Comparison of ENCODE assay signal across 1 cellular context in genomic region chr12:75981773-75982564, GRCh38.
A peak's percentile ranks its signal among the peaks of the same experiment; 100 is the strongest.
TF ChIP-seq lines count a peak whose summit lies in the region.

No MANE protein-coding gene starts in this region.

TF ChIP-seq in GM12878, 131 proteins besides CTCF, POLR2A, EP300 and RAD21 (continued from another document):
- TF ChIP-seq, protein P1, sequence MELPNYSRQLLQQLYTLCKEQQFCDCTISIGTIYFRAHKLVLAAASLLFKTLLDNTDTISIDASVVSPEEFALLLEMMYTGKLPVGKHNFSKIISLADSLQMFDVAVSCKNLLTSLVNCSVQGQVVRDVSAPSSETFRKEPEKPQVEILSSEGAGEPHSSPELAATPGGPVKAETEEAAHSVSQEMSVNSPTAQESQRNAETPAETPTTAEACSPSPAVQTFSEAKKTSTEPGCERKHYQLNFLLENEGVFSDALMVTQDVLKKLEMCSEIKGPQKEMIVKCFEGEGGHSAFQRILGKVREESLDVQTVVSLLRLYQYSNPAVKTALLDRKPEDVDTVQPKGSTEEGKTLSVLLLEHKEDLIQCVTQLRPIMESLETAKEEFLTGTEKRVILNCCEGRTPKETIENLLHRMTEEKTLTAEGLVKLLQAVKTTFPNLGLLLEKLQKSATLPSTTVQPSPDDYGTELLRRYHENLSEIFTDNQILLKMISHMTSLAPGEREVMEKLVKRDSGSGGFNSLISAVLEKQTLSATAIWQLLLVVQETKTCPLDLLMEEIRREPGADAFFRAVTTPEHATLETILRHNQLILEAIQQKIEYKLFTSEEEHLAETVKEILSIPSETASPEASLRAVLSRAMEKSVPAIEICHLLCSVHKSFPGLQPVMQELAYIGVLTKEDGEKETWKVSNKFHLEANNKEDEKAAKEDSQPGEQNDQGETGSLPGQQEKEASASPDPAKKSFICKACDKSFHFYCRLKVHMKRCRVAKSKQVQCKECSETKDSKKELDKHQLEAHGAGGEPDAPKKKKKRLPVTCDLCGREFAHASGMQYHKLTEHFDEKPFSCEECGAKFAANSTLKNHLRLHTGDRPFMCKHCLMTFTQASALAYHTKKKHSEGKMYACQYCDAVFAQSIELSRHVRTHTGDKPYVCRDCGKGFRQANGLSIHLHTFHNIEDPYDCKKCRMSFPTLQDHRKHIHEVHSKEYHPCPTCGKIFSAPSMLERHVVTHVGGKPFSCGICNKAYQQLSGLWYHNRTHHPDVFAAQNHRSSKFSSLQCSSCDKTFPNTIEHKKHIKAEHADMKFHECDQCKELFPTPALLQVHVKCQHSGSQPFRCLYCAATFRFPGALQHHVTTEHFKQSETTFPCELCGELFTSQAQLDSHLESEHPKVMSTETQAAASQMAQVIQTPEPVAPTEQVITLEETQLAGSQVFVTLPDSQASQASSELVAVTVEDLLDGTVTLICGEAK (IDR thresholded peaks at IDR 0.05; ENCODE audit: borderline replicate concordance) = no peak
- TF ChIP-seq CREB1 (IDR thresholded peaks at IDR 0.05; ENCODE audit: low read depth) (no peak), IKZF2 (IDR thresholded peaks at IDR 0.05) (peak; percentile 75 to 76), NFIC (IDR thresholded peaks at IDR 0.05; ENCODE audit: low read depth, low read length) (peak; percentile 62), JUNB (IDR thresholded peaks at IDR 0.05) (peak; percentile 85), DPF2 (IDR thresholded peaks at IDR 0.05) (peak; percentile 75; the same call in 1 of the 2 replicates), PRDM15 (CRISPR knock-in tag; IDR thresholded peaks at IDR 0.05) (no peak), HCFC1 (IDR thresholded peaks at IDR 0.05; ENCODE audit: low read length) (no peak), ZSCAN29 (IDR thresholded peaks at IDR 0.05) (no peak), MTA2 (IDR thresholded peaks at IDR 0.05; ENCODE audit: low read depth) (peak; percentile 90), IKZF1 (conservative IDR thresholded peaks at IDR 0.05) (peak; percentile 84), PKNOX1 (IDR thresholded peaks at IDR 0.05) (peak; percentile 32; the same call in 1 of the 2 replicates), ZNF384 (IDR thresholded peaks at IDR 0.05; ENCODE audit: borderline replicate concordance, low read depth, low read length) (no peak), ATF7 (IDR thresholded peaks at IDR 0.05; ENCODE audit: low read depth) (peak; percentile 39; the same call in 1 of the 2 replicates), GATAD2B (conservative IDR thresholded peaks at IDR 0.05; ENCODE audit: low read depth) (peak; percentile 35; the same call in 1 of the 2 replicates), MYB (IDR thresholded peaks at IDR 0.05; ENCODE audit: borderline replicate concordance, low read depth, low read length) (0 out of 2 replicates have a peak, but pooled peaks have one; percentile 5), RELA (IDR thresholded peaks at IDR 0.05; ENCODE audit: borderline replicate concordance, partially characterized antibody) (no peak), RELB (IDR thresholded peaks at IDR 0.05; ENCODE audit: low read depth) (peak; percentile 58), CHD1 (IDR thresholded peaks at IDR 0.05; ENCODE audit: low read depth, low read length) (no peak)
- TF ChIP-seq, protein P2, sequence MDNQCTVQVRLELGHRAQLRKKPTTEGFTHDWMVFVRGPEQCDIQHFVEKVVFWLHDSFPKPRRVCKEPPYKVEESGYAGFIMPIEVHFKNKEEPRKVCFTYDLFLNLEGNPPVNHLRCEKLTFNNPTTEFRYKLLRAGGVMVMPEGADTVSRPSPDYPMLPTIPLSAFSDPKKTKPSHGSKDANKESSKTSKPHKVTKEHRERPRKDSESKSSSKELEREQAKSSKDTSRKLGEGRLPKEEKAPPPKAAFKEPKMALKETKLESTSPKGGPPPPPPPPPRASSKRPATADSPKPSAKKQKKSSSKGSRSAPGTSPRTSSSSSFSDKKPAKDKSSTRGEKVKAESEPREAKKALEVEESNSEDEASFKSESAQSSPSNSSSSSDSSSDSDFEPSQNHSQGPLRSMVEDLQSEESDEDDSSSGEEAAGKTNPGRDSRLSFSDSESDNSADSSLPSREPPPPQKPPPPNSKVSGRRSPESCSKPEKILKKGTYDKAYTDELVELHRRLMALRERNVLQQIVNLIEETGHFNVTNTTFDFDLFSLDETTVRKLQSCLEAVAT (IDR thresholded peaks at IDR 0.05) = 0 out of 2 replicates have a peak, but pooled peaks have one; percentile 17
- TF ChIP-seq, protein P3, sequence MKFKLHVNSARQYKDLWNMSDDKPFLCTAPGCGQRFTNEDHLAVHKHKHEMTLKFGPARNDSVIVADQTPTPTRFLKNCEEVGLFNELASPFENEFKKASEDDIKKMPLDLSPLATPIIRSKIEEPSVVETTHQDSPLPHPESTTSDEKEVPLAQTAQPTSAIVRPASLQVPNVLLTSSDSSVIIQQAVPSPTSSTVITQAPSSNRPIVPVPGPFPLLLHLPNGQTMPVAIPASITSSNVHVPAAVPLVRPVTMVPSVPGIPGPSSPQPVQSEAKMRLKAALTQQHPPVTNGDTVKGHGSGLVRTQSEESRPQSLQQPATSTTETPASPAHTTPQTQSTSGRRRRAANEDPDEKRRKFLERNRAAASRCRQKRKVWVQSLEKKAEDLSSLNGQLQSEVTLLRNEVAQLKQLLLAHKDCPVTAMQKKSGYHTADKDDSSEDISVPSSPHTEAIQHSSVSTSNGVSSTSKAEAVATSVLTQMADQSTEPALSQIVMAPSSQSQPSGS (IDR thresholded peaks at IDR 0.05; ENCODE audit: low read length) = peak; percentile 42; the same call in 1 of the 2 replicates
